In genomic region chr5:296207-296606, GRCh38 we compare ENCODE assay signal across 8 cellular contexts. TPM values are rescaled to one million over a fixed set of nuclear protein-coding genes. Genes with fewer than 3 reads are reported as not detected.
DNase-seq lines count a peak whose midpoint lies in the region; ATAC-seq, FAIRE-seq and TF ChIP-seq lines count a peak whose summit lies in the region.
"Not testable (repeated sequence)": the region's sequence is repeated elsewhere in the genome, so short reads cannot be mapped to it uniquely, and the experiment has no call there.

No MANE protein-coding gene starts in this region.

- not testable (repeated sequence) for DNase-seq in CD4-positive, CD25-positive, alpha-beta regulatory T cell; T-helper 2 cell treated with Interferon-gamma antibody and Interleukin-4, amounts not matched to agents 5 μg/mL and 100 μg/mL, for 36 hours (ENCODE audit: low spot score); astrocyte (ENCODE audit: low read depth); naive thymus-derived CD4-positive, alpha-beta T cell; stimulated activated naive CD8-positive, alpha-beta T cell treated with anti-CD3 and anti-CD28 coated beads, Interleukin-15, amount 100 ng/mL, for 72 hours
- DNase-seq in DMS53 (lab: John Stamatoyannopoulos, UW): peak; percentile 85
- peak; percentile 54 for DNase-seq in NCI-H2029 (lab: John Stamatoyannopoulos, UW)
- peak; percentile 36 for DNase-seq in NCI-H69 (lab: John Stamatoyannopoulos, UW)

- H3K27me3 ChIP-seq in CD4-positive, CD25-positive, alpha-beta regulatory T cell (ENCODE audit: control insufficient read depth, insufficient read depth, low read length); astrocyte (ENCODE audit: insufficient read depth, low read length); naive thymus-derived CD4-positive, alpha-beta T cell (ENCODE audit: control insufficient read depth in 2 of 2, insufficient read depth in 2 of 2, low read length in 2 of 2): not testable (repeated sequence)

- not testable (repeated sequence) for H2AFZ ChIP-seq in astrocyte (ENCODE audit: low read depth, low read length)

- H3K27ac ChIP-seq in CD4-positive, CD25-positive, alpha-beta regulatory T cell (ENCODE audit: insufficient read depth, low read length, poor library complexity, severe bottlenecking); astrocyte (ENCODE audit: low read depth, low read length); naive thymus-derived CD4-positive, alpha-beta T cell (ENCODE audit: low read depth, low read length): not testable (repeated sequence)

- peaks cover 14 to 41% (median 20%) of the 10 kb centered on the region in 4 donors for H3K4me1 Mint-ChIP-seq in CD4-positive, CD25-positive, alpha-beta regulatory T cell
- peaks cover 21% of the 10 kb centered on the region for H3K4me1 Mint-ChIP-seq in T-helper 2 cell treated with Interferon-gamma antibody and Interleukin-4, amounts not matched to agents 5 μg/mL and 100 μg/mL, for 36 hours (ENCODE audit: low read depth)
- peaks cover 20% of the 10 kb centered on the region for H3K4me1 Mint-ChIP-seq in astrocyte (ENCODE audit: low read depth, unreplicated experiment)
- peaks cover 11 to 53% (median 44%) of the 10 kb centered on the region in 7 donors for H3K4me1 Mint-ChIP-seq in naive thymus-derived CD4-positive, alpha-beta T cell
- H3K4me1 Mint-ChIP-seq in stimulated activated naive CD8-positive, alpha-beta T cell treated with anti-CD3 and anti-CD28 coated beads, Interleukin-15, amount 100 ng/mL, for 72 hours: peaks cover 54% of the 10 kb centered on the region

- not testable (repeated sequence) for H3K9me3 ChIP-seq in CD4-positive, CD25-positive, alpha-beta regulatory T cell (ENCODE audit: control insufficient read depth in 2 of 2, low read length in 2 of 2); astrocyte (ENCODE audit: insufficient read depth, low read depth, low read length); naive thymus-derived CD4-positive, alpha-beta T cell (ENCODE audit: control insufficient read depth in 2 of 3, low read length in 3 of 3)

- H3K79me2 ChIP-seq in astrocyte (ENCODE audit: insufficient read depth, low read length): peaks cover 14% of the 10 kb centered on the region

- H3K27ac Mint-ChIP-seq in CD4-positive, CD25-positive, alpha-beta regulatory T cell: peak overlapping the region in 2 of 3 donors; percentile 41 to 78
- H3K27ac Mint-ChIP-seq in T-helper 2 cell treated with Interferon-gamma antibody and Interleukin-4, amounts not matched to agents 5 μg/mL and 100 μg/mL, for 36 hours; astrocyte (ENCODE audit: unreplicated experiment); stimulated activated naive CD8-positive, alpha-beta T cell treated with anti-CD3 and anti-CD28 coated beads, Interleukin-15, amount 100 ng/mL, for 72 hours: not testable (repeated sequence)
- H3K27ac Mint-ChIP-seq in naive thymus-derived CD4-positive, alpha-beta T cell: peak overlapping the region in 6 of 9 donors; percentile 29 to 78 (median 49)

- not testable (repeated sequence) for H3K4me3 Mint-ChIP-seq in CD4-positive, CD25-positive, alpha-beta regulatory T cell
- peak overlapping the region; percentile 42 for H3K4me3 Mint-ChIP-seq in T-helper 2 cell treated with Interferon-gamma antibody and Interleukin-4, amounts not matched to agents 5 μg/mL and 100 μg/mL, for 36 hours
- H3K4me3 Mint-ChIP-seq in astrocyte (ENCODE audit: unreplicated experiment): peak overlapping the region; percentile 14
- H3K4me3 Mint-ChIP-seq in naive thymus-derived CD4-positive, alpha-beta T cell: peak overlapping the region in 8 of 10 donors; percentile 49 to 71 (median 60)
- peak overlapping the region; percentile 4 to 40 for H3K4me3 Mint-ChIP-seq in stimulated activated naive CD8-positive, alpha-beta T cell treated with anti-CD3 and anti-CD28 coated beads, Interleukin-15, amount 100 ng/mL, for 72 hours

- H3K9me3 Mint-ChIP-seq in CD4-positive, CD25-positive, alpha-beta regulatory T cell; T-helper 2 cell treated with Interferon-gamma antibody and Interleukin-4, amounts not matched to agents 5 μg/mL and 100 μg/mL, for 36 hours; astrocyte (ENCODE audit: unreplicated experiment); naive thymus-derived CD4-positive, alpha-beta T cell; stimulated activated naive CD8-positive, alpha-beta T cell treated with anti-CD3 and anti-CD28 coated beads, Interleukin-15, amount 100 ng/mL, for 72 hours: not testable (repeated sequence)

- not testable (repeated sequence) for H3K4me3 ChIP-seq in CD4-positive, CD25-positive, alpha-beta regulatory T cell (ENCODE audit: low read depth, low read length); astrocyte (ENCODE audit: insufficient read depth, low read depth, low read length); naive thymus-derived CD4-positive, alpha-beta T cell (ENCODE audit: low read length)

- H3K9ac ChIP-seq in astrocyte (ENCODE audit: low read length): not testable (repeated sequence)

- H3K36me3 Mint-ChIP-seq in CD4-positive, CD25-positive, alpha-beta regulatory T cell: not testable (repeated sequence)
- H3K36me3 Mint-ChIP-seq in T-helper 2 cell treated with Interferon-gamma antibody and Interleukin-4, amounts not matched to agents 5 μg/mL and 100 μg/mL, for 36 hours (ENCODE audit: low read depth): peaks cover 27% of the 10 kb centered on the region
- peaks cover 13% of the 10 kb centered on the region for H3K36me3 Mint-ChIP-seq in astrocyte (ENCODE audit: low read depth, unreplicated experiment)
- H3K36me3 Mint-ChIP-seq in naive thymus-derived CD4-positive, alpha-beta T cell: peaks cover 4 to 17% (median 11%) of the 10 kb centered on the region in 5 donors

- CTCF ChIA-PET in naive thymus-derived CD4-positive, alpha-beta T cell (lab: Charles Lee): not testable (repeated sequence)

- FAIRE-seq in astrocyte (lab: Jason Lieb, UNC): not testable (repeated sequence)

- not testable (repeated sequence) for TF ChIP-seq CTCF in astrocyte (IDR thresholded peaks at IDR 0.05; ENCODE audit: insufficient read depth, low read depth, low read length)

- POLR2A ChIA-PET in naive thymus-derived CD4-positive, alpha-beta T cell (lab: Charles Lee): not testable (repeated sequence)

- peaks cover 69% of the 10 kb centered on the region for H4K20me1 ChIP-seq in astrocyte (ENCODE audit: insufficient read depth, low read length)

- peak overlapping the region; percentile 20 for H3K4me2 ChIP-seq in astrocyte (ENCODE audit: low read length)

- not testable (repeated sequence) for ATAC-seq in CD4-positive, CD25-positive, alpha-beta regulatory T cell (ENCODE audit: low read depth in 2 of 2); naive thymus-derived CD4-positive, alpha-beta T cell; stimulated activated naive CD8-positive, alpha-beta T cell treated with anti-CD3 and anti-CD28 coated beads, Interleukin-15, amount 100 ng/mL, for 72 hours

- H3K36me3 ChIP-seq in CD4-positive, CD25-positive, alpha-beta regulatory T cell (ENCODE audit: control insufficient read depth, insufficient read depth, low read length); astrocyte (ENCODE audit: insufficient read depth, low read length); naive thymus-derived CD4-positive, alpha-beta T cell (ENCODE audit: control insufficient read depth in 2 of 3, insufficient read depth in 3 of 3, low read length in 3 of 3): not testable (repeated sequence)

- H3K27me3 Mint-ChIP-seq in CD4-positive, CD25-positive, alpha-beta regulatory T cell; T-helper 2 cell treated with Interferon-gamma antibody and Interleukin-4, amounts not matched to agents 5 μg/mL and 100 μg/mL, for 36 hours (ENCODE audit: low read depth); astrocyte (ENCODE audit: low read depth, unreplicated experiment); naive thymus-derived CD4-positive, alpha-beta T cell; stimulated activated naive CD8-positive, alpha-beta T cell treated with anti-CD3 and anti-CD28 coated beads, Interleukin-15, amount 100 ng/mL, for 72 hours: not testable (repeated sequence)

- intact Hi-C loops in naive thymus-derived CD4-positive, alpha-beta T cell (cut with micrococcal nuclease): not testable (repeated sequence)

- H3K4me1 ChIP-seq in CD4-positive, CD25-positive, alpha-beta regulatory T cell (ENCODE audit: control insufficient read depth, insufficient read depth, low read length, poor library complexity, severe bottlenecking); astrocyte (ENCODE audit: insufficient read depth, low read length); naive thymus-derived CD4-positive, alpha-beta T cell (ENCODE audit: control insufficient read depth in 2 of 2, insufficient read depth in 2 of 2, low read length in 2 of 2): not testable (repeated sequence)

RNA-seq across cellular contexts. Expression of gene PDCD6, which starts 24.8 kb away (rescaled TPM):
- total RNA-seq in CD4-positive, CD25-positive, alpha-beta regulatory T cell: 55.3 TPM
- 100 to 1,000 TPM; 218 to 245 (median 231) TPM for polyA plus RNA-seq in CD4-positive, CD25-positive, alpha-beta regulatory T cell
- 99.1 and 99.6 TPM in 2 replicates for total RNA-seq in astrocyte
- total RNA-seq in naive thymus-derived CD4-positive, alpha-beta T cell: 10 to 100 TPM; 53.1 to 95.3 (median 83.7) TPM
- 100 to 1,000 TPM; 198 to 224 TPM for polyA plus RNA-seq in naive thymus-derived CD4-positive, alpha-beta T cell

RNA-seq across cellular contexts. Expression of gene AHRR, which starts 25.3 kb away (rescaled TPM):
- 4.5 TPM for total RNA-seq in CD4-positive, CD25-positive, alpha-beta regulatory T cell
- under 1 TPM; 0.20 to 0.82 (median 0.62) TPM for polyA plus RNA-seq in CD4-positive, CD25-positive, alpha-beta regulatory T cell
- total RNA-seq in astrocyte: 8.6 and 10.5 TPM in 2 replicates
- 10 to 100 TPM in 1 of 5 experiments, 1 to 10 TPM in 2, under 1 TPM in 2; 0.56 to 23.5 (median 1.4) TPM for total RNA-seq in naive thymus-derived CD4-positive, alpha-beta T cell
- polyA plus RNA-seq in naive thymus-derived CD4-positive, alpha-beta T cell: 1 to 10 TPM in 1 of 2 donors, not detected in 1; 1.0 TPM
